In the genomic region with DNA sequence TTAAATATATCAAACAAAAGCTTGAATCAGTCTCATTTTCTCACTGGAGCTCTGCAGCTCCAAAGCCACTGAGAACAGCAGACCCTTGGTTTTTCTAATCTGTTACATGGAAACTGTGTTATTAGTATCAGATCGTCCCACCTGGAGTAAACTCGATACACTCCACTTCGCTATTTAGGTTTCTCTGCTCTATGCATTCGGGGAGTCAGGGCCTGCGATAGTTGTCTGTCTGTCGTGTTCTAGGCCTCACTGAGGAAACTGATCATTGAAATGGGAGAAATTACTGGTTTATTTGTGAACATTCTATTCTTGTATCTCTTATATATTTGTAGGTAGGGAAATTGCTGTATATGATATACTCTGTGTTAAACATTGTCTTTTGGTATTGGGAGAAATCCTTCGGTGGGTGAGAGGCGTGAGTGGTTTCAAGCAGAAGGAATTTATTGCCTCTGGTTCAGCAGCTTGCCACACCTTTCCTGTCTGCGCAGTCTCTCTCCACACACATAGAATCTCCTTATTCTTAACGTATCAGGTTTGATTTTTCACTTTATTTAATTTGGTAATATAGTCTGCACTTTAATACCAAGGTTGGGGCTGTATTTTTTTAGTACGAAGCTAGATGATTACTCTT, we compare ENCODE assay signal across 22 cellular contexts. TPM values are rescaled to one million over a fixed set of nuclear protein-coding genes. Genes with fewer than 3 reads are reported as not detected.
DNase-seq lines count a peak whose midpoint lies in the region; ATAC-seq, FAIRE-seq and TF ChIP-seq lines count a peak whose summit lies in the region.
"Had no signal": no experiment of that assay in that cellular context is flagged by ENCODE, and none has a peak within 500 bp of the region (broad histone marks: within the 10 kb centered on the region; RNA-seq: fewer than 3 reads in every experiment).

No MANE protein-coding gene starts in this region.

- 23 to 64% (median 52%) methylated on average over 11 of the region's 11 CpGs for WGBS in small intestine, 3 donors

- H3K27ac ChIP-seq in Peyer's patch: peak overlapping the region in 3 of 4 donors; percentile 41 to 72 (median 68)
- H3K27ac ChIP-seq in foreskin keratinocyte: peak overlapping the region; percentile 81
- H3K27ac ChIP-seq in small intestine (ENCODE audit: low read depth in 1 of 2, low read length in 1 of 2): peak overlapping the region; percentile 60 to 65
- H3K27ac ChIP-seq: left lung, sigmoid colon, upper lobe of right lung had no signal

- H3K4me1 ChIP-seq in Peyer's patch (peaks cover 0 to 10% (median 2%) of the 10 kb centered on the region in 4 donors), foreskin keratinocyte (peaks cover 26% of the 10 kb centered on the region), small intestine (ENCODE audit: control insufficient read depth in 2 of 2, insufficient read depth in 1 of 2, low read depth in 1 of 2, low read length in 1 of 2) (peaks cover 2% of the 10 kb centered on the region in 2 donors)
- H3K4me1 ChIP-seq: upper lobe of right lung had no signal

- H3K4me3 ChIP-seq in Peyer's patch (no peak overlapping the region), small intestine (ENCODE audit: low read depth in 1 of 2, low read length in 2 of 2) (no peak overlapping the region)
- H3K4me3 ChIP-seq: adrenal gland, left lung, sigmoid colon, upper lobe of right lung had no signal

- DNase-seq in GM12892 (ENCODE audit: insufficient read length) (no peak), Peyer's patch (peak in 1 of 3 donors; percentile 71), foreskin keratinocyte (peak; percentile 15 to 52), small intestine (peak; percentile 60), COLO829 (ENCODE audit: low spot score) (no peak), NCI-H69 (lab: John Stamatoyannopoulos, UW) (no peak), HuH-7.5 (ENCODE audit: low spot score) (no peak)
- DNase-seq in activated effector memory CD4-positive, alpha-beta T cell treated with anti-CD3 and anti-CD28 coated beads, Interleukin-2, amount 50 U/mL, for 16 hours: no peak
- DNase-seq: activated CD4-positive, CD25-positive, alpha-beta regulatory T cell treated with anti-CD3 and anti-CD28 coated beads, Interleukin-2, amount 50 U/mL, for 72 hours; adrenal gland; Calu3; central memory CD4-positive, alpha-beta T cell; left lung; NCI-H1417; NCI-H524 treated with DMSO at 0.1 percent for 48 hours; sigmoid colon; stimulated activated naive CD4-positive, alpha-beta T cell treated with Interleukin-2 at 50 U/mL for 16 hours; T-helper 2 cell; upper lobe of right lung had no signal

- no peak for TF ChIP-seq POLR2A in GM12892 (IDR thresholded peaks at IDR 0.05; ENCODE audit: low read depth, low read length)
- TF ChIP-seq POLR2A in Peyer's patch (IDR thresholded peaks at IDR 0.05): no peak

- H3K27me3 ChIP-seq in Peyer's patch: no peaks in the 10 kb centered on the region
- no peaks in the 10 kb centered on the region for H3K27me3 ChIP-seq in foreskin keratinocyte
- H3K27me3 ChIP-seq in small intestine (ENCODE audit: control insufficient read depth in 2 of 2, insufficient read depth in 2 of 2, low read length in 2 of 2): no peaks in the 10 kb centered on the region
- H3K27me3 ChIP-seq: adrenal gland, left lung, sigmoid colon, upper lobe of right lung had no signal

- H3K36me3 ChIP-seq in Peyer's patch (no peaks in the 10 kb centered on the region), small intestine (ENCODE audit: control insufficient read depth in 2 of 2, insufficient read depth in 2 of 2, low read length in 2 of 2) (no peaks in the 10 kb centered on the region)
- H3K36me3 ChIP-seq: adrenal gland, left lung, sigmoid colon, upper lobe of right lung had no signal

- FAIRE-seq in GM12892 (lab: Jason Lieb, UNC) (peak; percentile 46), small intestine (lab: Jason Lieb, UNC) (no peak)
- FAIRE-seq: H54 had no signal

- TF ChIP-seq CTCF in Peyer's patch (IDR thresholded peaks at IDR 0.05) (no peak), foreskin keratinocyte (conservative IDR thresholded peaks at IDR 0.05) (no peak)

- H3K9me3 ChIP-seq in Peyer's patch (no peaks in the 10 kb centered on the region), small intestine (ENCODE audit: control insufficient read depth, low read depth) (no peaks in the 10 kb centered on the region)
- H3K9me3 ChIP-seq: adrenal gland, left lung, sigmoid colon, upper lobe of right lung had no signal

- peak; percentile 60 for ATAC-seq in foreskin keratinocyte
- ATAC-seq: activated T-helper 17 cell treated with anti-CD3 and anti-CD28 coated beads, Interleukin-2, amount 50 U/mL, for 72 hours; esophagus mucosa; left lung; upper lobe of right lung had no signal

RNA-seq across cellular contexts. Expression of gene PRDM2, which starts 8.5 kb away (rescaled TPM):
- polyA plus RNA-seq in GM12892 (2012; ENCODE audit: missing spikeins): 34.2 TPM
- total RNA-seq in Peyer's patch (10 to 100 TPM; 34.7 to 70.1 (median 53.0) TPM), foreskin keratinocyte (19.0 and 19.1 TPM in 2 replicates)
- polyA plus RNA-seq in foreskin keratinocyte (5.2 and 6.0 TPM in 2 replicates), small intestine (10 to 100 TPM in 2 of 3 donors, 1 to 10 TPM in 1; 9.5 to 12.0 (median 11.4) TPM)

Comparison
In these comparisons a context has a peak if more than half of its experiments do, and no peak if none do; other contexts are left out.
1. DNase-seq: peak in foreskin keratinocyte (2 of 2) and small intestine (single experiment); none in GM12892 (single experiment), COLO829 (single experiment), NCI-H69 (single experiment), HuH-7.5 (single experiment) and activated effector memory CD4-positive, alpha-beta T cell treated with anti-CD3 and anti-CD28 coated beads, Interleukin-2, amount 50 U/mL, for 16 hours (single experiment).
2. Peak in every context shown above with its lines, with median percentiles within 50 percentile points of each other: H3K27ac ChIP-seq.